ENCODE assay signal across 8 cellular contexts in the genomic region with DNA sequence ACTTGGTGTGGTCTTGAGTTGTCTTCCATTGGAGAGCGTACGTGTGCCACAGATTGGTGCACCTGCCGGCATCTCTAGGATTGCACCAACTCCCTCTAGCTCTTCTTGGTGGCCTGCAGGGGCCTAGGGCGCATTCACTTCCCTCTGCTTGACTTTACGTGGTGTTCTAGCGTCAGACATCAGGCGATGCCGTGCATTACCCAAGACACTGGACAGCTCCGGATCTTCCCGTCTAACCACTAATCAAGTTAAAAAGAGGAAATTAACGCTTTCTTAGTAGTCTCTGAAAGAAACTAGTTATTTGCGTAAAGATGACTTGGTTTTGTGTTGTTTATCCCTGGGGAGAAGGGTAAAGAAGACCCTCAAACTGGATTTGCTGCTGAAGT. TPM values are rescaled to one million over a fixed set of nuclear protein-coding genes. Genes with fewer than 3 reads are reported as not detected.
A peak's percentile ranks its signal among the peaks of the same experiment; 100 is the strongest.
DNase-seq lines count a peak whose midpoint lies in the region; ATAC-seq and TF ChIP-seq lines count a peak whose summit lies in the region.

No MANE protein-coding gene starts in this region.

- H3K36me3 Mint-ChIP-seq in type B pancreatic cell: peaks cover 13% of the 10 kb centered on the region

- peaks cover 23% of the 10 kb centered on the region for H3K4me1 Mint-ChIP-seq in type B pancreatic cell (ENCODE audit: unreplicated experiment)

- H3K9me3 ChIP-seq in SK-N-SH (no peaks in the 10 kb centered on the region), lung (ENCODE audit: control insufficient read depth in 2 of 2, insufficient read depth in 1 of 2, low read length in 1 of 2) (no peaks in the 10 kb centered on the region)

- H3F3A ChIP-seq in SK-N-SH (replicated peaks; ENCODE audit: insufficient read depth): no peaks in the 10 kb centered on the region

- H3K27me3 Mint-ChIP-seq in type B pancreatic cell: no peaks in the 10 kb centered on the region

- peaks cover 6% of the 10 kb centered on the region for H3K4me1 ChIP-seq in ACC112 (ENCODE audit: control insufficient read depth, insufficient read depth, low read length, unreplicated experiment)
- peaks cover 0 to 17% of the 10 kb centered on the region in 2 experiments; a peak in 1 of 4 replicates for H3K4me1 ChIP-seq in SK-N-SH (ENCODE audit: control insufficient read depth in 1 of 2, insufficient read depth in 2 of 2, low read depth in 1 of 2, low read length in 1 of 2)
- H3K4me1 ChIP-seq in lung (ENCODE audit: control insufficient read depth in 2 of 2, insufficient read depth in 2 of 2, low read length in 2 of 2): peaks cover 0 to 8% of the 10 kb centered on the region in 2 donors

- no peak overlapping the region for H3K27ac ChIP-seq in ACC112 (ENCODE audit: low read depth, low read length)
- no peak overlapping the region for H3K27ac ChIP-seq in SK-N-SH (ENCODE audit: low read depth in 2 of 2, low read length in 1 of 2)
- H3K27ac ChIP-seq in lung (ENCODE audit: low read depth in 1 of 2, low read length in 1 of 2): peak overlapping the region in 1 of 2 donors; percentile 97

- DNase-seq in GM13977 (ENCODE audit: low spot score): peak; percentile 45
- no peak for DNase-seq in SK-N-SH
- DNase-seq in effector CD4-positive, alpha-beta T cell: peak; percentile 25
- peak; percentile 59 for DNase-seq in lung (ENCODE audit: low spot score)
- peak; percentile 62 for DNase-seq in type B pancreatic cell (ENCODE audit: extremely low spot score, unreplicated experiment)
- DNase-seq in effector CD8-positive, alpha-beta T cell (lab: John Stamatoyannopoulos, UW): no peak

- no peaks in the 10 kb centered on the region for H3K9me2 ChIP-seq in SK-N-SH

- H2AFZ ChIP-seq in ACC112 (ENCODE audit: low read length, unreplicated experiment) (peak overlapping the region; percentile 83), SK-N-SH (ENCODE audit: low read depth) (peak overlapping the region; percentile 95)

- no peak for TF ChIP-seq EP300 in SK-N-SH (IDR thresholded peaks at IDR 0.05; ENCODE audit: borderline replicate concordance in 1 of 2, low read depth in 1 of 2, low read length in 1 of 2)

- WGBS in SK-N-SH (ENCODE audit: low lambda C conversion rate): 46% methylated on average over 11 of the region's 12 CpGs
- WGBS in lung, 2 donors: 10 to 24% methylated on average over 12 of the region's 12 CpGs

- H3K36me3 ChIP-seq in ACC112 (ENCODE audit: insufficient read depth, low read length) (peaks cover 8% of the 10 kb centered on the region; the same call in 1 of the 2 replicates), SK-N-SH (replicated peaks in 1 of 2; ENCODE audit: control insufficient read depth in 1 of 2, insufficient read depth in 2 of 2, low read length in 1 of 2) (peaks cover 0 to 6% of the 10 kb centered on the region in 2 experiments), lung (ENCODE audit: control insufficient read depth in 2 of 2, insufficient read depth in 2 of 2, low read length in 2 of 2) (peaks cover 4 to 22% of the 10 kb centered on the region in 2 donors)

- no peak for TF ChIP-seq RAD21 in SK-N-SH (IDR thresholded peaks at IDR 0.05; ENCODE audit: low read length)

- ATAC-seq in HG03135 (IDR thresholded peaks at IDR 0.05; ENCODE audit: unreplicated experiment): peak; percentile 29
- ATAC-seq in lung (ENCODE audit: insufficient read depth, low FRiP score): peak; percentile 32

- in situ Hi-C loops in GM13977 (cut with MboI; ENCODE audit: low pct_unique_long_range_greater_than_20kb, low sequenced_read_pairs, unreplicated experiment): no loop called here

- TF ChIP-seq CTCF in GM13977 (IDR thresholded peaks at IDR 0.05; ENCODE audit: extremely low read depth, insufficient read depth, missing control alignments): no peak
- no peak for TF ChIP-seq CTCF in SK-N-SH (IDR thresholded peaks at IDR 0.05)
- TF ChIP-seq CTCF in lung (IDR thresholded peaks at IDR 0.05; ENCODE audit: control extremely low read depth, extremely low read depth): no peak
- TF ChIP-seq CTCF in type B pancreatic cell (conservative IDR thresholded peaks at IDR 0.05): peak; percentile 22

- H3K4me3 ChIP-seq in ACC112 (ENCODE audit: low read depth, low read length) (peak overlapping the region; percentile 83), SK-N-SH (ENCODE audit: low read depth in 2 of 2, low read length in 1 of 2) (peak overlapping the region; percentile 73 to 96), lung (no peak overlapping the region)

- H3K27me3 ChIP-seq in ACC112 (ENCODE audit: insufficient read depth, low read length) (no peaks in the 10 kb centered on the region), SK-N-SH (ENCODE audit: insufficient read depth) (no peaks in the 10 kb centered on the region), lung (ENCODE audit: control insufficient read depth, insufficient read depth) (no peaks in the 10 kb centered on the region)

- POLR2A ChIA-PET in SK-N-SH (lab: Yijun Ruan, JAX): interaction anchor here (1.9 kb wide), 1 partner anchor 59 kb away, joined by 13 read pairs; a partner anchor contains a TSS

- peak overlapping the region; percentile 86 for H3K4me2 ChIP-seq in SK-N-SH

- no peaks in the 10 kb centered on the region for H3K9me3 Mint-ChIP-seq in type B pancreatic cell

- H3K27ac Mint-ChIP-seq in type B pancreatic cell: peak overlapping the region; percentile 85

- peak overlapping the region; percentile 79; the same call in 1 of the 2 replicates for H3K9ac ChIP-seq in SK-N-SH

- CTCF ChIA-PET in SK-N-SH (lab: Yijun Ruan, JAX): interaction anchor here (1.2 to 2.2 kb wide), 6 partner anchors 8 to 180 kb away, joined by 4 to 7 read pairs (median 5); a partner anchor contains a TSS

- H4K20me1 ChIP-seq in SK-N-SH (ENCODE audit: insufficient read depth): no peaks in the 10 kb centered on the region

- H3K79me2 ChIP-seq in ACC112 (ENCODE audit: control insufficient read depth, insufficient read depth, low read length, unreplicated experiment): peaks cover 12% of the 10 kb centered on the region
- no peaks in the 10 kb centered on the region for H3K79me2 ChIP-seq in SK-N-SH (ENCODE audit: insufficient read depth)

- H3K4me3 Mint-ChIP-seq in type B pancreatic cell: peak overlapping the region; percentile 89

TF ChIP-seq in SK-N-SH, 30 proteins besides CTCF, POLR2A, EP300 and RAD21:
- TF ChIP-seq, protein P1, sequence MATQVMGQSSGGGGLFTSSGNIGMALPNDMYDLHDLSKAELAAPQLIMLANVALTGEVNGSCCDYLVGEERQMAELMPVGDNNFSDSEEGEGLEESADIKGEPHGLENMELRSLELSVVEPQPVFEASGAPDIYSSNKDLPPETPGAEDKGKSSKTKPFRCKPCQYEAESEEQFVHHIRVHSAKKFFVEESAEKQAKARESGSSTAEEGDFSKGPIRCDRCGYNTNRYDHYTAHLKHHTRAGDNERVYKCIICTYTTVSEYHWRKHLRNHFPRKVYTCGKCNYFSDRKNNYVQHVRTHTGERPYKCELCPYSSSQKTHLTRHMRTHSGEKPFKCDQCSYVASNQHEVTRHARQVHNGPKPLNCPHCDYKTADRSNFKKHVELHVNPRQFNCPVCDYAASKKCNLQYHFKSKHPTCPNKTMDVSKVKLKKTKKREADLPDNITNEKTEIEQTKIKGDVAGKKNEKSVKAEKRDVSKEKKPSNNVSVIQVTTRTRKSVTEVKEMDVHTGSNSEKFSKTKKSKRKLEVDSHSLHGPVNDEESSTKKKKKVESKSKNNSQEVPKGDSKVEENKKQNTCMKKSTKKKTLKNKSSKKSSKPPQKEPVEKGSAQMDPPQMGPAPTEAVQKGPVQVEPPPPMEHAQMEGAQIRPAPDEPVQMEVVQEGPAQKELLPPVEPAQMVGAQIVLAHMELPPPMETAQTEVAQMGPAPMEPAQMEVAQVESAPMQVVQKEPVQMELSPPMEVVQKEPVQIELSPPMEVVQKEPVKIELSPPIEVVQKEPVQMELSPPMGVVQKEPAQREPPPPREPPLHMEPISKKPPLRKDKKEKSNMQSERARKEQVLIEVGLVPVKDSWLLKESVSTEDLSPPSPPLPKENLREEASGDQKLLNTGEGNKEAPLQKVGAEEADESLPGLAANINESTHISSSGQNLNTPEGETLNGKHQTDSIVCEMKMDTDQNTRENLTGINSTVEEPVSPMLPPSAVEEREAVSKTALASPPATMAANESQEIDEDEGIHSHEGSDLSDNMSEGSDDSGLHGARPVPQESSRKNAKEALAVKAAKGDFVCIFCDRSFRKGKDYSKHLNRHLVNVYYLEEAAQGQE (IDR thresholded peaks at IDR 0.05; ENCODE audit: low read depth, low read length): peak; percentile 72; the same call in 1 of the 2 replicates
- no peak for TF ChIP-seq SMC3 (IDR thresholded peaks at IDR 0.05; ENCODE audit: low read depth, low read length)
- no peak for TF ChIP-seq POLR2AphosphoS5 (IDR thresholded peaks at IDR 0.05; ENCODE audit: low read depth, low read length)
- no peak for TF ChIP-seq FOXM1 (IDR thresholded peaks at IDR 0.05; ENCODE audit: low read depth)
- no peak for TF ChIP-seq FOSL2 (IDR thresholded peaks at IDR 0.05; ENCODE audit: borderline replicate concordance, low read depth)
TF ChIP-seq in SK-N-SH: peak in this region for 1.

RNA-seq across cellular contexts. Expression of a gene that starts 0.5 kb away (rescaled TPM):
- 19.8 and 20.1 TPM in 2 replicates for polyA plus RNA-seq in SK-N-SH (2012; rRNA removed)
- 21.6 and 22.8 TPM in 2 replicates for polyA plus RNA-seq in SK-N-SH (2012; cell fraction: cytosol; rRNA removed)
- 7.4 and 11.5 TPM in 2 replicates for polyA plus RNA-seq in SK-N-SH (2012; cell fraction: nucleus; rRNA removed)
- total RNA-seq in lung: 10 to 100 TPM; 38.8 to 47.1 TPM
- polyA plus RNA-seq in lung: 10 to 100 TPM; 26.7 to 89.1 TPM
- 13.8 and 19.1 TPM in 2 replicates for total RNA-seq in type B pancreatic cell (ENCODE audit: low replicate concordance)

RNA-seq across cellular contexts. Expression of a gene that starts 35.9 kb away (rescaled TPM):
- polyA plus RNA-seq in SK-N-SH (2012; rRNA removed): 10.4 and 16.8 TPM in 2 replicates
- 18.2 and 19.3 TPM in 2 replicates for polyA plus RNA-seq in SK-N-SH (2012; cell fraction: cytosol; rRNA removed)
- polyA plus RNA-seq in SK-N-SH (2012; cell fraction: nucleus; rRNA removed): 5.3 and 9.4 TPM in 2 replicates
- total RNA-seq in lung: 10 to 100 TPM; 22.6 to 38.4 TPM
- polyA plus RNA-seq in lung: 10 to 100 TPM; 21.4 to 32.4 TPM
- total RNA-seq in type B pancreatic cell (ENCODE audit: low replicate concordance): 11.0 and 17.0 TPM in 2 replicates

RNA-seq across cellular contexts. Expression of a gene that starts 59.1 kb away (rescaled TPM):
- polyA plus RNA-seq in SK-N-SH (2012; rRNA removed) (7.9 and 12.2 TPM in 2 replicates), lung (10 to 100 TPM; 14.3 to 54.8 TPM)
- 14.6 and 17.7 TPM in 2 replicates for polyA plus RNA-seq in SK-N-SH (2012; cell fraction: cytosol; rRNA removed)
- 2.5 and 5.2 TPM in 2 replicates for polyA plus RNA-seq in SK-N-SH (2012; cell fraction: nucleus; rRNA removed)
- total RNA-seq in lung (10 to 100 TPM; 48.1 to 58.7 TPM), type B pancreatic cell (ENCODE audit: low replicate concordance) (26.4 and 28.6 TPM in 2 replicates)

Comparison
In these comparisons a context has a peak if more than half of its experiments do, and no peak if none do; other contexts are left out.
1. DNase-seq: peak in GM13977 (single experiment), effector CD4-positive, alpha-beta T cell (single experiment), lung (single experiment) and type B pancreatic cell (single experiment); none in SK-N-SH (single experiment) and effector CD8-positive, alpha-beta T cell (single experiment).